In genomic region chr7:155953781-155954549, GRCh38 we compare ENCODE assay signal across 1 cellular context.
TF ChIP-seq lines count a peak whose summit lies in the region.

No MANE protein-coding gene starts in this region.

TF ChIP-seq in HepG2, 621 proteins besides CTCF, POLR2A, EP300 and RAD21 (continued from another document and continues in another):
- TF ChIP-seq, protein P1, sequence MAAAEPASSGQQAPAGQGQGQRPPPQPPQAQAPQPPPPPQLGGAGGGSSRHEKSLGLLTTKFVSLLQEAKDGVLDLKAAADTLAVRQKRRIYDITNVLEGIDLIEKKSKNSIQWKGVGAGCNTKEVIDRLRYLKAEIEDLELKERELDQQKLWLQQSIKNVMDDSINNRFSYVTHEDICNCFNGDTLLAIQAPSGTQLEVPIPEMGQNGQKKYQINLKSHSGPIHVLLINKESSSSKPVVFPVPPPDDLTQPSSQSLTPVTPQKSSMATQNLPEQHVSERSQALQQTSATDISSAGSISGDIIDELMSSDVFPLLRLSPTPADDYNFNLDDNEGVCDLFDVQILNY (CRISPR knock-in tag; conservative IDR thresholded peaks at IDR 0.05): no peak
- no peak for TF ChIP-seq NFYB (CRISPR knock-in tag; IDR thresholded peaks at IDR 0.05)
- TF ChIP-seq NKX3-1 (CRISPR knock-in tag; IDR thresholded peaks at IDR 0.05): no peak
- TF ChIP-seq TAF1 (CRISPR knock-in tag; IDR thresholded peaks at IDR 0.05): no peak
- peak; percentile 51; the same call in 1 of the 2 replicates for TF ChIP-seq TFAP4 (IDR thresholded peaks at IDR 0.05; ENCODE audit: borderline replicate concordance, low read depth)
- peak; percentile 50; the same call in 1 of the 2 replicates for TF ChIP-seq ZNF605 (CRISPR knock-in tag; IDR thresholded peaks at IDR 0.05)
- no peak for TF ChIP-seq SIX4 (CRISPR knock-in tag; IDR thresholded peaks at IDR 0.05)
- peak; percentile 46 for TF ChIP-seq STAG1 (CRISPR knock-in tag; IDR thresholded peaks at IDR 0.05)
- TF ChIP-seq GPN1 (CRISPR knock-in tag; IDR thresholded peaks at IDR 0.05; ENCODE audit: borderline replicate concordance): no peak
- TF ChIP-seq KIAA2018 (CRISPR knock-in tag; IDR thresholded peaks at IDR 0.05; ENCODE audit: borderline replicate concordance): no peak
- no peak for TF ChIP-seq FOXO4 (CRISPR knock-in tag; conservative IDR thresholded peaks at IDR 0.05)
- TF ChIP-seq, protein P2, sequence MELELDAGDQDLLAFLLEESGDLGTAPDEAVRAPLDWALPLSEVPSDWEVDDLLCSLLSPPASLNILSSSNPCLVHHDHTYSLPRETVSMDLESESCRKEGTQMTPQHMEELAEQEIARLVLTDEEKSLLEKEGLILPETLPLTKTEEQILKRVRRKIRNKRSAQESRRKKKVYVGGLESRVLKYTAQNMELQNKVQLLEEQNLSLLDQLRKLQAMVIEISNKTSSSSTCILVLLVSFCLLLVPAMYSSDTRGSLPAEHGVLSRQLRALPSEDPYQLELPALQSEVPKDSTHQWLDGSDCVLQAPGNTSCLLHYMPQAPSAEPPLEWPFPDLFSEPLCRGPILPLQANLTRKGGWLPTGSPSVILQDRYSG (CRISPR knock-in tag; IDR thresholded peaks at IDR 0.05): no peak
- TF ChIP-seq MAF1 (CRISPR knock-in tag; IDR thresholded peaks at IDR 0.05; ENCODE audit: borderline replicate concordance): 0 out of 2 replicates have a peak, but pooled peaks have one; percentile 66
- TF ChIP-seq, protein P3, sequence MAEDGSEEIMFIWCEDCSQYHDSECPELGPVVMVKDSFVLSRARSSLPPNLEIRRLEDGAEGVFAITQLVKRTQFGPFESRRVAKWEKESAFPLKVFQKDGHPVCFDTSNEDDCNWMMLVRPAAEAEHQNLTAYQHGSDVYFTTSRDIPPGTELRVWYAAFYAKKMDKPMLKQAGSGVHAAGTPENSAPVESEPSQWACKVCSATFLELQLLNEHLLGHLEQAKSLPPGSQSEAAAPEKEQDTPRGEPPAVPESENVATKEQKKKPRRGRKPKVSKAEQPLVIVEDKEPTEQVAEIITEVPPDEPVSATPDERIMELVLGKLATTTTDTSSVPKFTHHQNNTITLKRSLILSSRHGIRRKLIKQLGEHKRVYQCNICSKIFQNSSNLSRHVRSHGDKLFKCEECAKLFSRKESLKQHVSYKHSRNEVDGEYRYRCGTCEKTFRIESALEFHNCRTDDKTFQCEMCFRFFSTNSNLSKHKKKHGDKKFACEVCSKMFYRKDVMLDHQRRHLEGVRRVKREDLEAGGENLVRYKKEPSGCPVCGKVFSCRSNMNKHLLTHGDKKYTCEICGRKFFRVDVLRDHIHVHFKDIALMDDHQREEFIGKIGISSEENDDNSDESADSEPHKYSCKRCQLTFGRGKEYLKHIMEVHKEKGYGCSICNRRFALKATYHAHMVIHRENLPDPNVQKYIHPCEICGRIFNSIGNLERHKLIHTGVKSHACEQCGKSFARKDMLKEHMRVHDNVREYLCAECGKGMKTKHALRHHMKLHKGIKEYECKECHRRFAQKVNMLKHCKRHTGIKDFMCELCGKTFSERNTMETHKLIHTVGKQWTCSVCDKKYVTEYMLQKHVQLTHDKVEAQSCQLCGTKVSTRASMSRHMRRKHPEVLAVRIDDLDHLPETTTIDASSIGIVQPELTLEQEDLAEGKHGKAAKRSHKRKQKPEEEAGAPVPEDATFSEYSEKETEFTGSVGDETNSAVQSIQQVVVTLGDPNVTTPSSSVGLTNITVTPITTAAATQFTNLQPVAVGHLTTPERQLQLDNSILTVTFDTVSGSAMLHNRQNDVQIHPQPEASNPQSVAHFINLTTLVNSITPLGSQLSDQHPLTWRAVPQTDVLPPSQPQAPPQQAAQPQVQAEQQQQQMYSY (CRISPR knock-in tag; IDR thresholded peaks at IDR 0.05): no peak
- peak; percentile 74; the same call in 1 of the 2 replicates for TF ChIP-seq ZFP90 (CRISPR knock-in tag; IDR thresholded peaks at IDR 0.05; ENCODE audit: borderline replicate concordance)
- no peak for TF ChIP-seq KLF11 (CRISPR knock-in tag; IDR thresholded peaks at IDR 0.05)
- no peak for TF ChIP-seq ZNF550 (CRISPR knock-in tag; IDR thresholded peaks at IDR 0.05; ENCODE audit: borderline replicate concordance)
- TF ChIP-seq, protein P4, sequence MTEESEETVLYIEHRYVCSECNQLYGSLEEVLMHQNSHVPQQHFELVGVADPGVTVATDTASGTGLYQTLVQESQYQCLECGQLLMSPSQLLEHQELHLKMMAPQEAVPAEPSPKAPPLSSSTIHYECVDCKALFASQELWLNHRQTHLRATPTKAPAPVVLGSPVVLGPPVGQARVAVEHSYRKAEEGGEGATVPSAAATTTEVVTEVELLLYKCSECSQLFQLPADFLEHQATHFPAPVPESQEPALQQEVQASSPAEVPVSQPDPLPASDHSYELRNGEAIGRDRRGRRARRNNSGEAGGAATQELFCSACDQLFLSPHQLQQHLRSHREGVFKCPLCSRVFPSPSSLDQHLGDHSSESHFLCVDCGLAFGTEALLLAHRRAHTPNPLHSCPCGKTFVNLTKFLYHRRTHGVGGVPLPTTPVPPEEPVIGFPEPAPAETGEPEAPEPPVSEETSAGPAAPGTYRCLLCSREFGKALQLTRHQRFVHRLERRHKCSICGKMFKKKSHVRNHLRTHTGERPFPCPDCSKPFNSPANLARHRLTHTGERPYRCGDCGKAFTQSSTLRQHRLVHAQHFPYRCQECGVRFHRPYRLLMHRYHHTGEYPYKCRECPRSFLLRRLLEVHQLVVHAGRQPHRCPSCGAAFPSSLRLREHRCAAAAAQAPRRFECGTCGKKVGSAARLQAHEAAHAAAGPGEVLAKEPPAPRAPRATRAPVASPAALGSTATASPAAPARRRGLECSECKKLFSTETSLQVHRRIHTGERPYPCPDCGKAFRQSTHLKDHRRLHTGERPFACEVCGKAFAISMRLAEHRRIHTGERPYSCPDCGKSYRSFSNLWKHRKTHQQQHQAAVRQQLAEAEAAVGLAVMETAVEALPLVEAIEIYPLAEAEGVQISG (CRISPR knock-in tag; IDR thresholded peaks at IDR 0.05): peak; percentile 68
- peak; percentile 91 for TF ChIP-seq ZNF543 (CRISPR knock-in tag; IDR thresholded peaks at IDR 0.05)
- no peak for TF ChIP-seq GRHL1 (CRISPR knock-in tag; conservative IDR thresholded peaks at IDR 0.05)
- TF ChIP-seq TFDP2 (CRISPR knock-in tag; IDR thresholded peaks at IDR 0.05): no peak; the same call in 1 of the 2 replicates
- 0 out of 2 replicates have a peak, but pooled peaks have one; percentile 20 for TF ChIP-seq SMC3 (IDR thresholded peaks at IDR 0.05; ENCODE audit: low read length)
- TF ChIP-seq, protein P5, sequence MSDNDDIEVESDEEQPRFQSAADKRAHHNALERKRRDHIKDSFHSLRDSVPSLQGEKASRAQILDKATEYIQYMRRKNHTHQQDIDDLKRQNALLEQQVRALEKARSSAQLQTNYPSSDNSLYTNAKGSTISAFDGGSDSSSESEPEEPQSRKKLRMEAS (IDR thresholded peaks at IDR 0.05): peak; percentile 55; the same call in 1 of the 2 replicates
- TF ChIP-seq HMGA1 (CRISPR knock-in tag; conservative IDR thresholded peaks at IDR 0.05): no peak
- no peak for TF ChIP-seq MIXL1 (CRISPR knock-in tag; IDR thresholded peaks at IDR 0.05)
- TF ChIP-seq ZNF614 (CRISPR knock-in tag; IDR thresholded peaks at IDR 0.05; ENCODE audit: borderline replicate concordance): no peak
- TF ChIP-seq SNAI1 (CRISPR knock-in tag; IDR thresholded peaks at IDR 0.05; ENCODE audit: borderline replicate concordance): peak; percentile 98
- no peak for TF ChIP-seq ZFP37 (CRISPR knock-in tag; IDR thresholded peaks at IDR 0.05; ENCODE audit: borderline replicate concordance)
- TF ChIP-seq, protein P6, sequence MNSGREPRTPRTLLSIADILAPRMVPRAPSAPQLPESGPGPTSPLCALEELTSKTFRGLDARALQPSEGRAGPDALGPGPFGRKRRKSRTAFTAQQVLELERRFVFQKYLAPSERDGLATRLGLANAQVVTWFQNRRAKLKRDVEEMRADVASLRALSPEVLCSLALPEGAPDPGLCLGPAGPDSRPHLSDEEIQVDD (CRISPR knock-in tag; IDR thresholded peaks at IDR 0.05; ENCODE audit: borderline replicate concordance): no peak
- no peak; the same call in 1 of the 2 replicates for TF ChIP-seq KAT8 (CRISPR knock-in tag; IDR thresholded peaks at IDR 0.05)
- peak; percentile 58; the same call in 1 of the 2 replicates for TF ChIP-seq ETV5 (CRISPR knock-in tag; IDR thresholded peaks at IDR 0.05; ENCODE audit: borderline replicate concordance)
- no peak for TF ChIP-seq HMG20B (CRISPR knock-in tag; conservative IDR thresholded peaks at IDR 0.05)
- no peak for TF ChIP-seq ZNF263 (CRISPR knock-in tag; IDR thresholded peaks at IDR 0.05)
- no peak for TF ChIP-seq ZNF343 (CRISPR knock-in tag; IDR thresholded peaks at IDR 0.05)
- no peak for TF ChIP-seq TBP (CRISPR knock-in tag; IDR thresholded peaks at IDR 0.05)
